ENCODE assay signal across 1 cellular context in the genomic region with DNA sequence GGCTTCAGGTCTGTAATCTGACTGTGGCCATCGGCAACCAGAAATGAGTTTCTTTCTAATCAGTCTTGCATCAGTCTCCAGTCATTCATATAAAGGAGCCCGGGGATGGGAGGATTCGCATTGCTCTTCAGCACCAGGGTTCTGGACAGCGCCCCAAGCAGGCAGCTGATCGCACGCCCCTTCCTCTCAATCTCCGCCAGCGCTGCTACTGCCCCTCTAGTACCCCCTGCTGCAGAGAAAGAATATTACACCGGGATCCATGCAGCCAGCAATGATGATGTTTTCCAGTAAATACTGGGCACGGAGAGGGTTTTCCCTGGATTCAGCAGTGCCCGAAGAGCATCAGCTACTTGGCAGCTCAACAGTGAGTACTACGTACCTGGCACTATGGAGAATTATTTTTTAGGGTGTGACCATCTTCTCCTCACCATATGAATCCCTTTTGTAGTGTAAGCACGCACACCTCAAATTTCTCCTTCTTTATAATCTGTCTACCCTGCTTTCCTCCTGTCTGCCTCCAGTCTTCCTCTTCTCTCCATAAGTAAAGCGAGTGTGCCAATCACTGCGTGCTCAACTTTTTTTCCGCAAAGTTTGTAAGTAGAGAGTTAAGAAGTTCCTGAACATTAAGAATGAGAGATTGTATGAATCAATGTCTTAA.
TF ChIP-seq lines count a peak whose summit lies in the region.

TPH2 (plus strand) TSS at position 118 of the 658 bp plus-strand sequence; CDS start at position 260, 142 bp downstream.

TF ChIP-seq in WTC11, 78 proteins besides CTCF, POLR2A, EP300 and RAD21 (continued from another document):
- TF ChIP-seq USF1 (CRISPR knock-in tag; IDR thresholded peaks at IDR 0.05) (peak; percentile 61; the same call in 1 of the 2 replicates), IRF2 (CRISPR knock-in tag; IDR thresholded peaks at IDR 0.05; ENCODE audit: borderline replicate concordance, low read depth) (no peak), GRHL2 (CRISPR knock-in tag; IDR thresholded peaks at IDR 0.05; ENCODE audit: insufficient replicate concordance, severe bottlenecking) (no peak), MYBL2 (CRISPR knock-in tag; IDR thresholded peaks at IDR 0.05) (no peak), ERG (CRISPR knock-in tag; IDR thresholded peaks at IDR 0.05) (no peak), FOXJ3 (CRISPR knock-in tag; IDR thresholded peaks at IDR 0.05; ENCODE audit: borderline replicate concordance) (no peak), OVOL2 (CRISPR knock-in tag; IDR thresholded peaks at IDR 0.05; ENCODE audit: borderline replicate concordance) (no peak), CREM (CRISPR knock-in tag; IDR thresholded peaks at IDR 0.05) (peak; percentile 72; the same call in 1 of the 2 replicates), FOXK1 (CRISPR knock-in tag; IDR thresholded peaks at IDR 0.05) (peak; percentile 78), NFATC4 (CRISPR knock-in tag; IDR thresholded peaks at IDR 0.05) (no peak), ZNF263 (CRISPR knock-in tag; IDR thresholded peaks at IDR 0.05; ENCODE audit: low read depth) (no peak), RELA (CRISPR knock-in tag; IDR thresholded peaks at IDR 0.05; ENCODE audit: borderline replicate concordance) (no peak), AR (CRISPR knock-in tag; IDR thresholded peaks at IDR 0.05) (no peak), AFF4 (CRISPR knock-in tag; IDR thresholded peaks at IDR 0.05; ENCODE audit: borderline replicate concordance) (no peak), HMGXB4 (CRISPR knock-in tag; IDR thresholded peaks at IDR 0.05) (no peak), PRRX2 (CRISPR knock-in tag; IDR thresholded peaks at IDR 0.05) (0 out of 2 replicates have a peak, but pooled peaks have one; percentile 38), JUN (CRISPR knock-in tag; IDR thresholded peaks at IDR 0.05) (0 out of 2 replicates have a peak, but pooled peaks have one; percentile 61), RORB (CRISPR knock-in tag; IDR thresholded peaks at IDR 0.05) (no peak), CDX4 (CRISPR knock-in tag; IDR thresholded peaks at IDR 0.05; ENCODE audit: borderline replicate concordance) (no peak), GABPB1 (CRISPR knock-in tag; IDR thresholded peaks at IDR 0.05) (no peak), SP1 (CRISPR knock-in tag; conservative IDR thresholded peaks at IDR 0.05) (no peak), JAZF1 (CRISPR knock-in tag; IDR thresholded peaks at IDR 0.05) (no peak), CREB1 (CRISPR knock-in tag; IDR thresholded peaks at IDR 0.05) (0 out of 2 replicates have a peak, but pooled peaks have one; percentile 41), ZBTB21 (CRISPR knock-in tag; IDR thresholded peaks at IDR 0.05; ENCODE audit: borderline replicate concordance) (no peak), NFE2L1 (CRISPR knock-in tag; IDR thresholded peaks at IDR 0.05) (no peak), MXD4 (CRISPR knock-in tag; IDR thresholded peaks at IDR 0.05; ENCODE audit: borderline replicate concordance) (no peak), E2F4 (CRISPR knock-in tag; IDR thresholded peaks at IDR 0.05; ENCODE audit: borderline replicate concordance, low read depth) (no peak), E2F1 (CRISPR knock-in tag; IDR thresholded peaks at IDR 0.05) (no peak), ZNF219 (CRISPR knock-in tag; IDR thresholded peaks at IDR 0.05; ENCODE audit: borderline replicate concordance) (peak; percentile 80; the same call in 1 of the 2 replicates), USF2 (CRISPR knock-in tag; IDR thresholded peaks at IDR 0.05) (peak; percentile 65), ZNF671 (CRISPR knock-in tag; IDR thresholded peaks at IDR 0.05) (no peak), ELF4 (CRISPR knock-in tag; IDR thresholded peaks at IDR 0.05; ENCODE audit: low read depth) (no peak), NR3C1 (CRISPR knock-in tag; conservative IDR thresholded peaks at IDR 0.05; ENCODE audit: low read depth) (no peak), NFYB (CRISPR knock-in tag; conservative IDR thresholded peaks at IDR 0.05; ENCODE audit: low read depth) (no peak), ZNF423 (CRISPR knock-in tag; IDR thresholded peaks at IDR 0.05) (no peak; the same call in 1 of the 2 replicates), ESRRA (CRISPR knock-in tag; IDR thresholded peaks at IDR 0.05; ENCODE audit: borderline replicate concordance) (0 out of 2 replicates have a peak, but pooled peaks have one; percentile 59), TP53 (CRISPR knock-in tag; IDR thresholded peaks at IDR 0.05) (no peak), NR2C2 (CRISPR knock-in tag; IDR thresholded peaks at IDR 0.05) (0 out of 2 replicates have a peak, but pooled peaks have one; percentile 30)
- TF ChIP-seq, protein P1, sequence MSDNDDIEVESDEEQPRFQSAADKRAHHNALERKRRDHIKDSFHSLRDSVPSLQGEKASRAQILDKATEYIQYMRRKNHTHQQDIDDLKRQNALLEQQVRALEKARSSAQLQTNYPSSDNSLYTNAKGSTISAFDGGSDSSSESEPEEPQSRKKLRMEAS (CRISPR knock-in tag; IDR thresholded peaks at IDR 0.05), result peak; percentile 56; the same call in 1 of the 2 replicates
- TF ChIP-seq, protein P2, sequence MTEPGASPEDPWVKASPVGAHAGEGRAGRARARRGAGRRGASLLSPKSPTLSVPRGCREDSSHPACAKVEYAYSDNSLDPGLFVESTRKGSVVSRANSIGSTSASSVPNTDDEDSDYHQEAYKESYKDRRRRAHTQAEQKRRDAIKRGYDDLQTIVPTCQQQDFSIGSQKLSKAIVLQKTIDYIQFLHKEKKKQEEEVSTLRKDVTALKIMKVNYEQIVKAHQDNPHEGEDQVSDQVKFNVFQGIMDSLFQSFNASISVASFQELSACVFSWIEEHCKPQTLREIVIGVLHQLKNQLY (CRISPR knock-in tag; IDR thresholded peaks at IDR 0.05), result no peak
- TF ChIP-seq, protein P3, sequence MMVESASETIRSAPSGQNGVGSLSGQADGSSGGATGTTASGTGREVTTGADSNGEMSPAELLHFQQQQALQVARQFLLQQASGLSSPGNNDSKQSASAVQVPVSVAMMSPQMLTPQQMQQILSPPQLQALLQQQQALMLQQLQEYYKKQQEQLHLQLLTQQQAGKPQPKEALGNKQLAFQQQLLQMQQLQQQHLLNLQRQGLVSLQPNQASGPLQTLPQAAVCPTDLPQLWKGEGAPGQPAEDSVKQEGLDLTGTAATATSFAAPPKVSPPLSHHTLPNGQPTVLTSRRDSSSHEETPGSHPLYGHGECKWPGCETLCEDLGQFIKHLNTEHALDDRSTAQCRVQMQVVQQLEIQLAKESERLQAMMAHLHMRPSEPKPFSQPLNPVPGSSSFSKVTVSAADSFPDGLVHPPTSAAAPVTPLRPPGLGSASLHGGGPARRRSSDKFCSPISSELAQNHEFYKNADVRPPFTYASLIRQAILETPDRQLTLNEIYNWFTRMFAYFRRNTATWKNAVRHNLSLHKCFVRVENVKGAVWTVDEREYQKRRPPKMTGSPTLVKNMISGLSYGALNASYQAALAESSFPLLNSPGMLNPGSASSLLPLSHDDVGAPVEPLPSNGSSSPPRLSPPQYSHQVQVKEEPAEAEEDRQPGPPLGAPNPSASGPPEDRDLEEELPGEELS (CRISPR knock-in tag; IDR thresholded peaks at IDR 0.05), result peak; percentile 90
